1 cellular context compared by ENCODE assay signal in the genomic region with DNA sequence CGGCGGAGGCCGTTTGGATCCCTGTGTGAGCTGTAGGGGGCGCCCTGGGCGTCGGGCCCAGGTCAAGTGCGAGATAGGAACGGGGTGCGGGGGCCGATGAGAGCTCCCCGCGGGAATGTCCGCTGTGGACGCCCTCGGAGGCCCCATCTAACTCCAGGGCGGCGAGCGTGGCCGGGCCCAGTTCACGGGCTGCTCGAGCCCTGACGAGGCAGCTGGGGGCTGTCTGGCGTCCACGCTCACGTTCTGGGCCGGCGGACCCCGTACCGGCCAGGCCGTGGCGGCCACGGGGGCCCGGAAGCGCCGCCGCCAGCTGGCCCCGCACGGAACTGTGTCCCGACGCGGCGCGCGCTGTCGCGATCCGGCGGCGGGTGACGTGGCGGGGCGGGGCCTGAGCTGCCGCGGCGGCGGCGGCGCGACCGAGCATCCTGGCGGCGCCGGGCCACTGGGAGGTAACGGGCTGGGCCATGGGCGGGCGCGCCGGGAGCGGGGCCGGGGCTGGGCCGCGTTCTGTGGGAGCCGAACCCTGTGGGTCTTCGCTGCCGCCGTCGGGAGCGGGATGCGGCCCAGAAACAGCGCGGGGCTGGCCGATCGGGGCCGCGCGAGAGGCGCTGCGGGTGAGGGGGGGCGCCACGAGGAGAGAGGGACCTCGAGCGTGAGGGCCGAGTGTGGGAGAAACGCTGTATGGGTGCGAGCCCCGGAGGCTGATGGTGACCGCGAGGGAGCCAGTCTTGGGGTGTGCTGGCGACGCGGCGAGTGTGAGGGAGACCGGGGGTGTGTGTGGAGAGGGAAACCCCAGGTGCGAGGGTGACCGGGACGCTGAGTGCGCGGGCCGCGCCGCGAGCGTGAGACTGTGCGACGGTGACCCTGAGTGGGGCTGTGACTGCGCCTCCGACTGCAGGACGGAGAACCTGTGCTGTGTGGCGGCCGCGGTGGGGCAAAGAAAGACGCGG.
A peak's percentile ranks its signal among the peaks of the same experiment; 100 is the strongest.
TF ChIP-seq lines count a peak whose summit lies in the region.

A gene (plus strand): TSS at position 399 of the 950 bp plus-strand sequence. CDS start 10,201 bp downstream, outside the sequence.

TF ChIP-seq in HepG2, 621 proteins besides CTCF, POLR2A, EP300 and RAD21 (continued from another document and continues in another):
- TF ChIP-seq, protein P1, sequence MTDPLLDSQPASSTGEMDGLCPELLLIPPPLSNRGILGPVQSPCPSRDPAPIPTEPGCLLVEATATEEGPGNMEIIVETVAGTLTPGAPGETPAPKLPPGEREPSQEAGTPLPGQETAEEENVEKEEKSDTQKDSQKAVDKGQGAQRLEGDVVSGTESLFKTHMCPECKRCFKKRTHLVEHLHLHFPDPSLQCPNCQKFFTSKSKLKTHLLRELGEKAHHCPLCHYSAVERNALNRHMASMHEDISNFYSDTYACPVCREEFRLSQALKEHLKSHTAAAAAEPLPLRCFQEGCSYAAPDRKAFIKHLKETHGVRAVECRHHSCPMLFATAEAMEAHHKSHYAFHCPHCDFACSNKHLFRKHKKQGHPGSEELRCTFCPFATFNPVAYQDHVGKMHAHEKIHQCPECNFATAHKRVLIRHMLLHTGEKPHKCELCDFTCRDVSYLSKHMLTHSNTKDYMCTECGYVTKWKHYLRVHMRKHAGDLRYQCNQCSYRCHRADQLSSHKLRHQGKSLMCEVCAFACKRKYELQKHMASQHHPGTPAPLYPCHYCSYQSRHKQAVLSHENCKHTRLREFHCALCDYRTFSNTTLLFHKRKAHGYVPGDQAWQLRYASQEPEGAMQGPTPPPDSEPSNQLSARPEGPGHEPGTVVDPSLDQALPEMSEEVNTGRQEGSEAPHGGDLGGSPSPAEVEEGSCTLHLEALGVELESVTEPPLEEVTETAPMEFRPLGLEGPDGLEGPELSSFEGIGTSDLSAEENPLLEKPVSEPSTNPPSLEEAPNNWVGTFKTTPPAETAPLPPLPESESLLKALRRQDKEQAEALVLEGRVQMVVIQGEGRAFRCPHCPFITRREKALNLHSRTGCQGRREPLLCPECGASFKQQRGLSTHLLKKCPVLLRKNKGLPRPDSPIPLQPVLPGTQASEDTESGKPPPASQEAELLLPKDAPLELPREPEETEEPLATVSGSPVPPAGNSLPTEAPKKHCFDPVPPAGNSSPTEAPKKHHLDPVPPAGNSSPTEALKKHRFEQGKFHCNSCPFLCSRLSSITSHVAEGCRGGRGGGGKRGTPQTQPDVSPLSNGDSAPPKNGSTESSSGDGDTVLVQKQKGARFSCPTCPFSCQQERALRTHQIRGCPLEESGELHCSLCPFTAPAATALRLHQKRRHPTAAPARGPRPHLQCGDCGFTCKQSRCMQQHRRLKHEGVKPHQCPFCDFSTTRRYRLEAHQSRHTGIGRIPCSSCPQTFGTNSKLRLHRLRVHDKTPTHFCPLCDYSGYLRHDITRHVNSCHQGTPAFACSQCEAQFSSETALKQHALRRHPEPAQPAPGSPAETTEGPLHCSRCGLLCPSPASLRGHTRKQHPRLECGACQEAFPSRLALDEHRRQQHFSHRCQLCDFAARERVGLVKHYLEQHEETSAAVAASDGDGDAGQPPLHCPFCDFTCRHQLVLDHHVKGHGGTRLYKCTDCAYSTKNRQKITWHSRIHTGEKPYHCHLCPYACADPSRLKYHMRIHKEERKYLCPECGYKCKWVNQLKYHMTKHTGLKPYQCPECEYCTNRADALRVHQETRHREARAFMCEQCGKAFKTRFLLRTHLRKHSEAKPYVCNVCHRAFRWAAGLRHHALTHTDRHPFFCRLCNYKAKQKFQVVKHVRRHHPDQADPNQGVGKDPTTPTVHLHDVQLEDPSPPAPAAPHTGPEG (CRISPR knock-in tag; IDR thresholded peaks at IDR 0.05): no peak; the same call in 1 of the 2 replicates
- no peak for TF ChIP-seq ZNF3 (CRISPR knock-in tag; IDR thresholded peaks at IDR 0.05)
- TF ChIP-seq PHF21A (CRISPR knock-in tag; IDR thresholded peaks at IDR 0.05): 0 out of 2 replicates have a peak, but pooled peaks have one; percentile 26
- peak; percentile 14; the same call in 1 of the 2 replicates for TF ChIP-seq ZNF180 (CRISPR knock-in tag; IDR thresholded peaks at IDR 0.05; ENCODE audit: borderline replicate concordance, low read depth)
- TF ChIP-seq NFIC (IDR thresholded peaks at IDR 0.05; ENCODE audit: low read length): no peak
- TF ChIP-seq PHF8 (CRISPR knock-in tag; IDR thresholded peaks at IDR 0.05): peak; percentile 62
- TF ChIP-seq MED13 (CRISPR knock-in tag; IDR thresholded peaks at IDR 0.05): no peak
- TF ChIP-seq, protein P2, sequence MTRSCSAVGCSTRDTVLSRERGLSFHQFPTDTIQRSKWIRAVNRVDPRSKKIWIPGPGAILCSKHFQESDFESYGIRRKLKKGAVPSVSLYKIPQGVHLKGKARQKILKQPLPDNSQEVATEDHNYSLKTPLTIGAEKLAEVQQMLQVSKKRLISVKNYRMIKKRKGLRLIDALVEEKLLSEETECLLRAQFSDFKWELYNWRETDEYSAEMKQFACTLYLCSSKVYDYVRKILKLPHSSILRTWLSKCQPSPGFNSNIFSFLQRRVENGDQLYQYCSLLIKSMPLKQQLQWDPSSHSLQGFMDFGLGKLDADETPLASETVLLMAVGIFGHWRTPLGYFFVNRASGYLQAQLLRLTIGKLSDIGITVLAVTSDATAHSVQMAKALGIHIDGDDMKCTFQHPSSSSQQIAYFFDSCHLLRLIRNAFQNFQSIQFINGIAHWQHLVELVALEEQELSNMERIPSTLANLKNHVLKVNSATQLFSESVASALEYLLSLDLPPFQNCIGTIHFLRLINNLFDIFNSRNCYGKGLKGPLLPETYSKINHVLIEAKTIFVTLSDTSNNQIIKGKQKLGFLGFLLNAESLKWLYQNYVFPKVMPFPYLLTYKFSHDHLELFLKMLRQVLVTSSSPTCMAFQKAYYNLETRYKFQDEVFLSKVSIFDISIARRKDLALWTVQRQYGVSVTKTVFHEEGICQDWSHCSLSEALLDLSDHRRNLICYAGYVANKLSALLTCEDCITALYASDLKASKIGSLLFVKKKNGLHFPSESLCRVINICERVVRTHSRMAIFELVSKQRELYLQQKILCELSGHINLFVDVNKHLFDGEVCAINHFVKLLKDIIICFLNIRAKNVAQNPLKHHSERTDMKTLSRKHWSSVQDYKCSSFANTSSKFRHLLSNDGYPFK (CRISPR knock-in tag; IDR thresholded peaks at IDR 0.05; ENCODE audit: borderline replicate concordance): 0 out of 2 replicates have a peak, but pooled peaks have one; percentile 46
- TF ChIP-seq, protein P3, sequence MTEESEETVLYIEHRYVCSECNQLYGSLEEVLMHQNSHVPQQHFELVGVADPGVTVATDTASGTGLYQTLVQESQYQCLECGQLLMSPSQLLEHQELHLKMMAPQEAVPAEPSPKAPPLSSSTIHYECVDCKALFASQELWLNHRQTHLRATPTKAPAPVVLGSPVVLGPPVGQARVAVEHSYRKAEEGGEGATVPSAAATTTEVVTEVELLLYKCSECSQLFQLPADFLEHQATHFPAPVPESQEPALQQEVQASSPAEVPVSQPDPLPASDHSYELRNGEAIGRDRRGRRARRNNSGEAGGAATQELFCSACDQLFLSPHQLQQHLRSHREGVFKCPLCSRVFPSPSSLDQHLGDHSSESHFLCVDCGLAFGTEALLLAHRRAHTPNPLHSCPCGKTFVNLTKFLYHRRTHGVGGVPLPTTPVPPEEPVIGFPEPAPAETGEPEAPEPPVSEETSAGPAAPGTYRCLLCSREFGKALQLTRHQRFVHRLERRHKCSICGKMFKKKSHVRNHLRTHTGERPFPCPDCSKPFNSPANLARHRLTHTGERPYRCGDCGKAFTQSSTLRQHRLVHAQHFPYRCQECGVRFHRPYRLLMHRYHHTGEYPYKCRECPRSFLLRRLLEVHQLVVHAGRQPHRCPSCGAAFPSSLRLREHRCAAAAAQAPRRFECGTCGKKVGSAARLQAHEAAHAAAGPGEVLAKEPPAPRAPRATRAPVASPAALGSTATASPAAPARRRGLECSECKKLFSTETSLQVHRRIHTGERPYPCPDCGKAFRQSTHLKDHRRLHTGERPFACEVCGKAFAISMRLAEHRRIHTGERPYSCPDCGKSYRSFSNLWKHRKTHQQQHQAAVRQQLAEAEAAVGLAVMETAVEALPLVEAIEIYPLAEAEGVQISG (CRISPR knock-in tag; IDR thresholded peaks at IDR 0.05): peak; percentile 77
- TF ChIP-seq YY1 (IDR thresholded peaks at IDR 0.05; ENCODE audit: insufficient read depth, insufficient replicate concordance, low read depth, low read length): peak; percentile 77
- TF ChIP-seq, protein P4, sequence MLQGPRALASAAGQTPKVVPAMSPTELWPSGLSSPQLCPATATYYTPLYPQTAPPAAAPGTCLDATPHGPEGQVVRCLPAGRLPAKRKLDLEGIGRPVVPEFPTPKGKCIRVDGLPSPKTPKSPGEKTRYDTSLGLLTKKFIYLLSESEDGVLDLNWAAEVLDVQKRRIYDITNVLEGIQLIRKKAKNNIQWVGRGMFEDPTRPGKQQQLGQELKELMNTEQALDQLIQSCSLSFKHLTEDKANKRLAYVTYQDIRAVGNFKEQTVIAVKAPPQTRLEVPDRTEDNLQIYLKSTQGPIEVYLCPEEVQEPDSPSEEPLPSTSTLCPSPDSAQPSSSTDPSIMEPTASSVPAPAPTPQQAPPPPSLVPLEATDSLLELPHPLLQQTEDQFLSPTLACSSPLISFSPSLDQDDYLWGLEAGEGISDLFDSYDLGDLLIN (CRISPR knock-in tag; IDR thresholded peaks at IDR 0.05; ENCODE audit: borderline replicate concordance): peak; percentile 72; the same call in 1 of the 2 replicates
- TF ChIP-seq ELF1 (CRISPR knock-in tag; IDR thresholded peaks at IDR 0.05): no peak
- TF ChIP-seq ZSCAN21 (CRISPR knock-in tag; IDR thresholded peaks at IDR 0.05; ENCODE audit: borderline replicate concordance): peak; percentile 27; the same call in 1 of the 2 replicates
- 0 out of 2 replicates have a peak, but pooled peaks have one; percentile 53 for TF ChIP-seq DNMT1 (CRISPR knock-in tag; IDR thresholded peaks at IDR 0.05)
- TF ChIP-seq, protein P5, sequence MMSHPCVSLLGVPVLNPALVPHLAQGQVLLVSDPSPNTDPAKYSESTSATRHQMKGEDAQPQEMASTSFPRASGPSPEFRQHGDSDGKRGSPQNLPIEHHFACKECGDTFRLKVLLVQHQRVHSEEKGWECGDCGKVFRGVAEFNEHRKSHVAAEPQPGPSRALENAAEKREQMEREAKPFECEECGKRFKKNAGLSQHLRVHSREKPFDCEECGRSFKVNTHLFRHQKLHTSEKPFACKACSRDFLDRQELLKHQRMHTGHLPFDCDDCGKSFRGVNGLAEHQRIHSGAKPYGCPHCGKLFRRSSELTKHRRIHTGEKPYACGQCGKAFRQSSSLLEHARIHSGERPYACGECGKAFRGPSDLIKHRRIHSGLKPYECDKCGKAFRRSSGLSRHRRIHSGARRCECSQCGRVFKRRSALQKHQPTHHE (CRISPR knock-in tag; IDR thresholded peaks at IDR 0.05; ENCODE audit: borderline replicate concordance): no peak
- no peak; the same call in 1 of the 2 replicates for TF ChIP-seq NCOA1 (CRISPR knock-in tag; IDR thresholded peaks at IDR 0.05)
- no peak for TF ChIP-seq CBX1 (IDR thresholded peaks at IDR 0.05; ENCODE audit: low read depth)
- TF ChIP-seq AKAP8 (CRISPR knock-in tag; IDR thresholded peaks at IDR 0.05): 0 out of 2 replicates have a peak, but pooled peaks have one; percentile 27
- TF ChIP-seq, protein P6, sequence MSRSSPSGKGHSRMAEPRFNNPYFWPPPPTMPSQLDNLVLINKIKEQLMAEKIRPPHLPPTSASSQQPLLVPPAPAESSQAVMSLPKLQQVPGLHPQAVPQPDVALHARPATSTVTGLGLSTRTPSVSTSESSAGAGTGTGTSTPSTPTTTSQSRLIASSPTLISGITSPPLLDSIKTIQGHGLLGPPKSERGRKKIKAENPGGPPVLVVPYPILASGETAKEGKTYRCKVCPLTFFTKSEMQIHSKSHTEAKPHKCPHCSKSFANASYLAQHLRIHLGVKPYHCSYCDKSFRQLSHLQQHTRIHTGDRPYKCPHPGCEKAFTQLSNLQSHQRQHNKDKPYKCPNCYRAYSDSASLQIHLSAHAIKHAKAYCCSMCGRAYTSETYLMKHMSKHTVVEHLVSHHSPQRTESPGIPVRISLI (CRISPR knock-in tag; IDR thresholded peaks at IDR 0.05; ENCODE audit: borderline replicate concordance): 0 out of 2 replicates have a peak, but pooled peaks have one; percentile 23
- TF ChIP-seq, protein P7, sequence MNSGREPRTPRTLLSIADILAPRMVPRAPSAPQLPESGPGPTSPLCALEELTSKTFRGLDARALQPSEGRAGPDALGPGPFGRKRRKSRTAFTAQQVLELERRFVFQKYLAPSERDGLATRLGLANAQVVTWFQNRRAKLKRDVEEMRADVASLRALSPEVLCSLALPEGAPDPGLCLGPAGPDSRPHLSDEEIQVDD (CRISPR knock-in tag; IDR thresholded peaks at IDR 0.05; ENCODE audit: borderline replicate concordance): no peak; the same call in 1 of the 2 replicates
- no peak for TF ChIP-seq NFRKB (IDR thresholded peaks at IDR 0.05)
- TF ChIP-seq, protein P8, sequence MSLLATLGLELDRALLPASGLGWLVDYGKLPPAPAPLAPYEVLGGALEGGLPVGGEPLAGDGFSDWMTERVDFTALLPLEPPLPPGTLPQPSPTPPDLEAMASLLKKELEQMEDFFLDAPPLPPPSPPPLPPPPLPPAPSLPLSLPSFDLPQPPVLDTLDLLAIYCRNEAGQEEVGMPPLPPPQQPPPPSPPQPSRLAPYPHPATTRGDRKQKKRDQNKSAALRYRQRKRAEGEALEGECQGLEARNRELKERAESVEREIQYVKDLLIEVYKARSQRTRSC (CRISPR knock-in tag; IDR thresholded peaks at IDR 0.05; ENCODE audit: low read depth): peak; percentile 83; the same call in 1 of the 2 replicates
- TF ChIP-seq TBP (CRISPR knock-in tag; IDR thresholded peaks at IDR 0.05): no peak
- TF ChIP-seq, protein P9, sequence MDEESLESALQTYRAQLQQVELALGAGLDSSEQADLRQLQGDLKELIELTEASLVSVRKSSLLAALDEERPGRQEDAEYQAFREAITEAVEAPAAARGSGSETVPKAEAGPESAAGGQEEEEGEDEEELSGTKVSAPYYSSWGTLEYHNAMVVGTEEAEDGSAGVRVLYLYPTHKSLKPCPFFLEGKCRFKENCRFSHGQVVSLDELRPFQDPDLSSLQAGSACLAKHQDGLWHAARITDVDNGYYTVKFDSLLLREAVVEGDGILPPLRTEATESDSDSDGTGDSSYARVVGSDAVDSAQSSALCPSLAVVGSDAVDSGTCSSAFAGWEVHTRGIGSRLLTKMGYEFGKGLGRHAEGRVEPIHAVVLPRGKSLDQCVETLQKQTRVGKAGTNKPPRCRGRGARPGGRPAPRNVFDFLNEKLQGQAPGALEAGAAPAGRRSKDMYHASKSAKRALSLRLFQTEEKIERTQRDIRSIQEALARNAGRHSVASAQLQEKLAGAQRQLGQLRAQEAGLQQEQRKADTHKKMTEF (CRISPR knock-in tag; IDR thresholded peaks at IDR 0.05): 0 out of 2 replicates have a peak, but pooled peaks have one; percentile 25
- 0 out of 2 replicates have a peak, but pooled peaks have one; percentile 62 for TF ChIP-seq ZNF788 (CRISPR knock-in tag; IDR thresholded peaks at IDR 0.05; ENCODE audit: borderline replicate concordance)
- TF ChIP-seq NFE2L2 (IDR thresholded peaks at IDR 0.05; ENCODE audit: low read length): no peak
- peak; percentile 82; the same call in 1 of the 2 replicates for TF ChIP-seq ZNF251 (CRISPR knock-in tag; IDR thresholded peaks at IDR 0.05)
- TF ChIP-seq, protein P10, sequence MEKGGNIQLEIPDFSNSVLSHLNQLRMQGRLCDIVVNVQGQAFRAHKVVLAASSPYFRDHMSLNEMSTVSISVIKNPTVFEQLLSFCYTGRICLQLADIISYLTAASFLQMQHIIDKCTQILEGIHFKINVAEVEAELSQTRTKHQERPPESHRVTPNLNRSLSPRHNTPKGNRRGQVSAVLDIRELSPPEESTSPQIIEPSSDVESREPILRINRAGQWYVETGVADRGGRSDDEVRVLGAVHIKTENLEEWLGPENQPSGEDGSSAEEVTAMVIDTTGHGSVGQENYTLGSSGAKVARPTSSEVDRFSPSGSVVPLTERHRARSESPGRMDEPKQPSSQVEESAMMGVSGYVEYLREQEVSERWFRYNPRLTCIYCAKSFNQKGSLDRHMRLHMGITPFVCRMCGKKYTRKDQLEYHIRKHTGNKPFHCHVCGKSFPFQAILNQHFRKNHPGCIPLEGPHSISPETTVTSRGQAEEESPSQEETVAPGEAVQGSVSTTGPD (CRISPR knock-in tag; IDR thresholded peaks at IDR 0.05): no peak
- TF ChIP-seq ZNF678 (CRISPR knock-in tag; IDR thresholded peaks at IDR 0.05): no peak
